25 cellular contexts compared by ENCODE assay signal in genomic region chr2:86512034-86512433, GRCh38. TPM values are rescaled to one million over a fixed set of nuclear protein-coding genes. Genes with fewer than 3 reads are reported as not detected.
DNase-seq lines count a peak whose midpoint lies in the region; ATAC-seq and TF ChIP-seq lines count a peak whose summit lies in the region.
"Had no signal": no experiment of that assay in that cellular context is flagged by ENCODE, and none has a peak within 500 bp of the region (broad histone marks: within the 10 kb centered on the region; RNA-seq: fewer than 3 reads in every experiment).

No MANE protein-coding gene starts in this region.

- no CpG with 5 or more reads among the region's 4 CpGs for WGBS in H9 (ENCODE audit: extremely low coverage, insufficient read length, low lambda C conversion rate)
- WGBS in esophagus squamous epithelium, 2 donors: 44 to 55% methylated on average over 4 of the region's 4 CpGs
- WGBS in thymus: 98% methylated on average over 4 of the region's 4 CpGs
- WGBS in adrenal gland, 4 donors: 92 to 96% (median 94%) methylated on average over 4 of the region's 4 CpGs

- H2BK12ac ChIP-seq in H9 (ENCODE audit: insufficient read length, low read depth, low read length): no peak overlapping the region

- H3K9me3 Mint-ChIP-seq in H9: no peaks in the 10 kb centered on the region
- H3K9me3 Mint-ChIP-seq: activated naive CD4-positive, alpha-beta T cell treated with anti-CD3 and anti-CD28 coated beads, Interleukin-2, amount 50 U/mL, for 72 hours had no signal

- no peak overlapping the region for H2BK15ac ChIP-seq in H9 (ENCODE audit: low read depth, low read length)

- H3K27me3 Mint-ChIP-seq in H9 (ENCODE audit: low read depth): no peaks in the 10 kb centered on the region
- H3K27me3 Mint-ChIP-seq: activated CD4-positive, alpha-beta T cell treated with anti-CD3 and anti-CD28 coated beads, Interleukin-2, amount 10 ng/mL, durations not matched to agents 24 days and 14 days had no signal

- no peak overlapping the region for H4K8ac ChIP-seq in H9 (replicated peaks; ENCODE audit: insufficient read length, low read depth, low read length)

- H3K14ac ChIP-seq in H9 (ENCODE audit: insufficient read depth, low read length): no peak overlapping the region

- H3K18ac ChIP-seq in H9 (ENCODE audit: insufficient read length, low read depth, low read length): no peak overlapping the region

- H3K9me3 ChIP-seq in H9 (ENCODE audit: control insufficient read depth, low read depth, low read length) (no peaks in the 10 kb centered on the region), esophagus squamous epithelium (no peaks in the 10 kb centered on the region), thymus (ENCODE audit: control insufficient read depth) (no peaks in the 10 kb centered on the region), adrenal gland (replicated peaks in 1 of 3) (no peaks in the 10 kb centered on the region)
- H3K9me3 ChIP-seq: ovary, vagina had no signal

- no peak overlapping the region for H4K91ac ChIP-seq in H9 (ENCODE audit: insufficient read length, low read depth, low read length)

- H3K36me3 Mint-ChIP-seq in H9 (ENCODE audit: insufficient read depth in 1 of 3, low read depth in 3 of 3): peaks cover 5 to 21% (median 10%) of the 10 kb centered on the region in 3 experiments; a peak in 5 of 7 replicates

- no peaks in the 10 kb centered on the region for H3K79me1 ChIP-seq in H9 (ENCODE audit: insufficient read depth, low read depth, low read length, poor library complexity, severe bottlenecking)

- H3K4me3 Mint-ChIP-seq in H9: no peak overlapping the region
- H3K4me3 Mint-ChIP-seq: activated CD4-positive, alpha-beta T cell treated with anti-CD3 and anti-CD28 coated beads, Interleukin-2, amount 10 ng/mL, durations not matched to agents 24 days and 14 days had no signal

- H3K4me3 ChIP-seq in esophagus squamous epithelium: no peak overlapping the region
- H3K4me3 ChIP-seq in thymus (ENCODE audit: low read length): no peak overlapping the region
- no peak overlapping the region for H3K4me3 ChIP-seq in adrenal gland
- H3K4me3 ChIP-seq: BLaER1, ovary, skin epidermis, vagina had no signal

- H3K9ac ChIP-seq in H9 (ENCODE audit: extremely low read depth, insufficient read length, low read length): no peak overlapping the region
- H3K9ac ChIP-seq: BLaER1 had no signal

- H2BK20ac ChIP-seq in H9 (ENCODE audit: low read depth, low read length, poor library complexity, severe bottlenecking): no peak overlapping the region

- TF ChIP-seq POLR2A in esophagus squamous epithelium (IDR thresholded peaks at IDR 0.05): no peak
- no peak for TF ChIP-seq POLR2A in adrenal gland (IDR thresholded peaks at IDR 0.05)

- no peaks in the 10 kb centered on the region for H3K23me2 ChIP-seq in H9 (ENCODE audit: insufficient read length, low read depth, low read length, poor library complexity, severe bottlenecking)

- peak overlapping the region in 2 of 3 experiments; percentile 14 to 52; a peak in 2 of 7 replicates for H3K27ac Mint-ChIP-seq in H9
- H3K27ac Mint-ChIP-seq: activated CD4-positive, alpha-beta T cell treated with anti-CD3 and anti-CD28 coated beads, Interleukin-2, amount 10 ng/mL, durations not matched to agents 24 days and 14 days; activated naive CD4-positive, alpha-beta T cell treated with anti-CD3 and anti-CD28 coated beads, Interleukin-2, amount 50 U/mL, for 72 hours had no signal

- no peak overlapping the region for H2BK120ac ChIP-seq in H9 (ENCODE audit: low read depth, low read length, poor library complexity, severe bottlenecking)

- no peak overlapping the region for H2AFZ ChIP-seq in H9 (ENCODE audit: low read length)

- H3K4me1 Mint-ChIP-seq in H9: no peaks in the 10 kb centered on the region; a peak in 1 of 4 replicates

- H4K20me1 ChIP-seq in H9 (ENCODE audit: control insufficient read depth, insufficient read depth, insufficient read length): no peaks in the 10 kb centered on the region
- H4K20me1 ChIP-seq: BLaER1 had no signal

- no peaks in the 10 kb centered on the region for H3K79me2 ChIP-seq in H9 (ENCODE audit: insufficient read depth, low read length)

- no peak overlapping the region for H2BK5ac ChIP-seq in H9 (ENCODE audit: insufficient read length, low read length)

- H3K27ac ChIP-seq in H9 (ENCODE audit: insufficient read length, low read depth, low read length): no peak overlapping the region
- H3K27ac ChIP-seq in esophagus squamous epithelium: peak overlapping the region; percentile 45 to 81 (median 63)
- H3K27ac ChIP-seq in thymus (ENCODE audit: low read depth): peak overlapping the region; percentile 65
- no peak overlapping the region for H3K27ac ChIP-seq in adrenal gland
- H3K27ac ChIP-seq: BLaER1, ovary, skin epidermis, vagina, WERI-Rb-1 had no signal

- H3K36me3 ChIP-seq in esophagus squamous epithelium (peaks cover 0 to 34% (median 9%) of the 10 kb centered on the region in 3 donors), thymus (ENCODE audit: control insufficient read depth, insufficient read depth) (peaks cover 31% of the 10 kb centered on the region), adrenal gland (replicated peaks in 1 of 2) (peaks cover 0 to 25% of the 10 kb centered on the region in 2 donors)
- H3K36me3 ChIP-seq: ovary had no signal

- intact Hi-C loops in esophagus squamous epithelium (cut with DNase I): no loop called here
- intact Hi-C loops in adrenal gland (cut with DNase I): no loop called here

- TF ChIP-seq CTCF in H9 (conservative IDR thresholded peaks at IDR 0.05) (no peak), esophagus squamous epithelium (IDR thresholded peaks at IDR 0.05) (no peak), adrenal gland (IDR thresholded peaks at IDR 0.05) (no peak)

- H4K5ac ChIP-seq in H9 (ENCODE audit: insufficient read length, low read depth, low read length): no peak overlapping the region

- H3T11ph ChIP-seq in H9 (ENCODE audit: low read length): no peak overlapping the region

- H3K27me3 ChIP-seq in H9 (ENCODE audit: insufficient read depth, low read length) (no peaks in the 10 kb centered on the region), esophagus squamous epithelium (no peaks in the 10 kb centered on the region), thymus (ENCODE audit: control insufficient read depth, insufficient read depth) (no peaks in the 10 kb centered on the region), adrenal gland (no peaks in the 10 kb centered on the region)
- H3K27me3 ChIP-seq: BLaER1, ovary, vagina had no signal

- no peak overlapping the region for H3K4ac ChIP-seq in H9 (ENCODE audit: low read depth, low read length)

- H3K4me2 ChIP-seq in H9 (ENCODE audit: insufficient read depth, insufficient read length, low read length): no peak overlapping the region
- H3K4me2 ChIP-seq: BLaER1 had no signal

- H3K4me1 ChIP-seq in H9 (ENCODE audit: insufficient read depth, low read length): no peaks in the 10 kb centered on the region
- H3K4me1 ChIP-seq in esophagus squamous epithelium: peaks cover 0 to 35% (median 0%) of the 10 kb centered on the region in 3 donors
- H3K4me1 ChIP-seq in thymus (ENCODE audit: control insufficient read depth, insufficient read depth, low read length): no peaks in the 10 kb centered on the region
- H3K4me1 ChIP-seq in adrenal gland (replicated peaks in 1 of 2): no peaks in the 10 kb centered on the region
- H3K4me1 ChIP-seq: BLaER1 had no signal

- no peak overlapping the region for H3K56ac ChIP-seq in H9 (ENCODE audit: insufficient read length, low read depth, low read length)

- ATAC-seq in HG02973 (IDR thresholded peaks at IDR 0.05; ENCODE audit: unreplicated experiment): no peak
- ATAC-seq: activated naive CD4-positive, alpha-beta T cell treated with anti-CD3 and anti-CD28 coated beads, Interleukin-2, amount 50 U/mL, for 72 hours had no signal

- DNase-seq in H9: no peak
- peak; percentile 58 for DNase-seq in NCI-H774 (lab: John Stamatoyannopoulos, UW)
- DNase-seq in esophagus squamous epithelium (lab: John Stamatoyannopoulos, UW): no peak
- no peak for DNase-seq in stimulated activated CD4-positive, alpha-beta T cell treated with anti-CD3 and anti-CD28 coated beads, Interleukin-15, amount 100 ng/mL, for 24 hours
- DNase-seq in adrenal gland: no peak
- DNase-seq: activated CD4-positive, alpha-beta T cell treated with anti-CD3 and anti-CD28 coated beads, Interleukin-2, amount 10 ng/mL, durations not matched to agents 24 days and 14 days; activated effector memory CD4-positive, alpha-beta T cell treated with Interleukin-2 at 50 U/mL for 16 hours; activated T-cell treated with anti-CD3 and anti-CD28 coated beads, Interleukin-2, amount 50 U/mL, for 1 hour; DMS153; glutamatergic neuron; Karpas-422; mesendoderm; NCI-H1694 treated with DMSO at 0.1 percent for 48 hours; NCI-H524 treated with DMSO at 0.1 percent for 48 hours; ovary; retina; stimulated activated naive CD4-positive, alpha-beta T cell treated with Interleukin-2 at 50 U/mL for 16 hours; SW 1271; WERI-Rb-1 had no signal

- H2AK5ac ChIP-seq in H9 (ENCODE audit: insufficient read length, low read length): no peak overlapping the region

- no peak overlapping the region for H3K23ac ChIP-seq in H9 (ENCODE audit: insufficient read length, low read depth, low read length)

RNA-seq across cellular contexts. Expression of gene CHMP3, which starts 51.2 kb away (rescaled TPM):
- total RNA-seq in H9 (2021) (27.5 and 28.8 TPM in 2 replicates), esophagus squamous epithelium (100 to 1,000 TPM in 1 of 4 donors, 10 to 100 TPM in 3; 55.5 to 103 (median 65.5) TPM), adrenal gland (100 to 1,000 TPM in 4 of 8 donors, 10 to 100 TPM in 4; 60.7 to 138 (median 102) TPM)
- polyA plus RNA-seq in thymus (53.9 TPM), adrenal gland (100 to 1,000 TPM in 1 of 3 donors, 10 to 100 TPM in 2; 26.1 to 203 (median 47.9) TPM)

Comparison
In these comparisons a context has a peak if more than half of its experiments do, and no peak if none do; other contexts are left out.
1. H3K27ac ChIP-seq: peak in esophagus squamous epithelium (4 of 4) and thymus (single experiment); none in H9 (single experiment) and adrenal gland (0 of 5).